ENCODE assay signal across 1 cellular context in the genomic region with DNA sequence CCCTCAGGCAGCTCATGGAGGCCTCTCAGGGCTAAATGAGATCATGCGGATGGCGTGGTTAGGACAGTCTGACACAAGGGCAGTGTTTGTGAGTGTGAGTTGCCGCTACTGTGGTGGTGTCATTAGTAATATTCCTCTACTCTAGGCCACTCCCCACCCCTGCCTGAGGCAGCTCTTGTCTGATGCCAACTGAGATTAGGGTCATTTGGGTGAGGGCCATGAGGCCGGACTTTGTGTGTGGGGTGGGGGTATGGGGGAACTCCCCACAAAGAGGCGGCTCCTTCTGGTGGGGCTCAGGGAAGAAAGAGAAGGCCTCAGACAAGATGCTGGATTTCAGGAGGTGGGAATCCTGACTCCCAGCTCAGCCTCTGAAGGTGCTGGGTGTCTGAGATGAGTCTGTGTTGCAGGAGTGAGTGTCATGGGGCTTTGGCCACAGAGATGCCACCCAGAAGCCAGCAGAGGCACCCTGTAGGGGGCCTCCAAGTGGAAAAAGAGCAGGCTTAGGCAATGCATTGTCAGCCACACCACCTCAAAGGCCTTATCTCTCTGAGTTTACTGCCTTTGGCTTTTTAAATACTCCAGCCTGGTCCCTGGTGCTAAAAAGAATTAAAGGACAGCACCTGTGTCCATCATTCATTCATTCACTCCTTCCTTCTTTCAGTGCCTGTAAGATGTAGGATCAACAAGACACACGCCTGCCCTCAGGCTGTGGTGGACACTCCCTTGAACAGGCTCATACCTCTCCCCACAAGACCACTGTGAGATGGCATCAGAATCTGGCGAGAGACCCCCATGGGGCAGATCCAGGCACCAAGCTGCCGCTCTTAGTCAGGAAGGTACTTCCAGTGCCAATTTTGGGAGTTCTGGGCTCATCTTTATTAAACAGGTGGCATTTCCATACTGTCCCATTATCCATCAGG.
TF ChIP-seq lines count a peak whose summit lies in the region.

No MANE protein-coding gene starts in this region.

TF ChIP-seq in SK-N-SH, 30 proteins besides CTCF, POLR2A, EP300 and RAD21 (continued from another document):
- TF ChIP-seq FOXJ3 (CRISPR knock-in tag; IDR thresholded peaks at IDR 0.05) (no peak), CHD2 (IDR thresholded peaks at IDR 0.05; ENCODE audit: low read length, partially characterized antibody) (no peak), MEF2A (IDR thresholded peaks at IDR 0.05; ENCODE audit: borderline replicate concordance, low read depth) (no peak), NRF1 (IDR thresholded peaks at IDR 0.05; ENCODE audit: low read depth, low read length) (no peak)
